In the genomic region with DNA sequence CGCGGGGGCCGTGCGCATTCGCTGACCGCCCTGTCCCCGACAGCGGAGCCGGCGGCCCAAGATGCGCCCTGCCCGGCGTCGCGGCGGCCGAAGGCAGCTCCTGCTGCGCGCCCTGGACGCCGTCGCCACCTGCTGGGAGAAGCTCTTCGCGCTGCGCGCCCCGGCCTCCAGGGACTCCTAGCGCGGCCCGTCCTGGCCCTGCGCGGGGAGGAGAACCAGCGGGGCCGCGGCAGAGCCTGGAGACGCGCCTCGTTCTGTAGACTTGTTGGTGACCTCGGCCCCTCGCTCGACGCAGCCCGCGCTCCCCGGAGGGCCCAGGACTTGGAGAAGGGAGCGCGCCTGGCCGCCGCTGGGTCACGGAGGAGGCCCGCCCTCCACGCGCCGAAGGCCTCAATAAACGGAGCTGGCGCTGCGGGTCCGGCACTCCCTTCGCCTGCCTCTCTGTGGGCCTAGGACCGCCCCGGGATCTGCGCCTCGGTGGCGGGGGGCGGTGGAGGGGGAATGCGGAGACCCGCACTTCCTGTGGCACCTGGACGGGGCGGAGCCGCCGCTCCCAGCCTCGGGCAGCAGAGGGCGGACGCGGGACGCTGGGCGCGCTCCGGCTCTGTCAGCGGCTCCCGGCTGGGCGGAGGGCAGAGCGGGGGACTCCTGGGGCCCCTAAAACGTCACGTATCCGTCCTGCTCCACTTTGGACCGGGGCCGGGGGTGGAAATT, we compare ENCODE assay signal across 8 cellular contexts. TPM values are rescaled to one million over a fixed set of nuclear protein-coding genes. Genes with fewer than 3 reads are reported as not detected.
DNase-seq lines count a peak whose midpoint lies in the region; ATAC-seq and TF ChIP-seq lines count a peak whose summit lies in the region.

No MANE protein-coding gene starts in this region.

- H3K4me1 Mint-ChIP-seq in activated CD4-positive, alpha-beta memory T cell treated with anti-CD3 and anti-CD28 coated beads, Interleukin-2, amount 10 ng/mL, durations not matched to agents 7 days and 5 days, result peaks cover 68% of the 10 kb centered on the region
- peaks cover 15% of the 10 kb centered on the region for H3K4me1 Mint-ChIP-seq in endodermal cell

- 2% methylated on average over 23 to 88 of the region's 88 CpGs for WGBS in endodermal cell (ENCODE audit: insufficient coverage in 1 of 2, insufficient read length in 1 of 2), 2 experiments

- DNase-seq in 8988T (peak; percentile 99), NCI-H510A treated with DMSO at 0.1 percent for 48 hours (lab: John Stamatoyannopoulos, UW) (peak; percentile 37), endodermal cell (peak; percentile 94)
- peak; percentile 84 for DNase-seq in activated CD4-positive, alpha-beta memory T cell treated with anti-CD3 and anti-CD28 coated beads, Interleukin-2, amount 10 ng/mL, durations not matched to agents 7 days and 5 days
- peak; percentile 14 to 72 for DNase-seq in stimulated activated CD8-positive, alpha-beta memory T cell treated with anti-CD3 and anti-CD28 coated beads, Interleukin-7, amount 100 ng/mL, for 4 hours (ENCODE audit: low read depth in 2 of 2)

- H3K9ac ChIP-seq in endodermal cell (ENCODE audit: extremely low read depth, low read length, poor library complexity, severe bottlenecking) (peak overlapping the region; percentile 25), muscle layer of colon (ENCODE audit: low read length) (no peak overlapping the region)

- H3K27me3 ChIP-seq in endodermal cell (ENCODE audit: control insufficient read depth, insufficient read depth, low read length, poor library complexity, severe bottlenecking) (peaks cover 44% of the 10 kb centered on the region), muscle layer of colon (ENCODE audit: control insufficient read depth in 1 of 2, insufficient read depth in 2 of 2, low read length in 2 of 2) (peaks cover 41 to 67% of the 10 kb centered on the region in 2 donors)

- CTCF ChIA-PET in activated CD4-positive, alpha-beta memory T cell treated with anti-CD3 and anti-CD28 coated beads, Interleukin-2, amount 10 ng/mL, durations not matched to agents 7 days and 5 days (lab: Charles Lee), result interaction anchor here (0.6 to 6.8 kb wide), 32 partner anchors 8 to 518 kb away, joined by 3 to 117 read pairs (median 6); a partner anchor contains a TSS

- H3K4me3 Mint-ChIP-seq in activated CD4-positive, alpha-beta memory T cell treated with anti-CD3 and anti-CD28 coated beads, Interleukin-2, amount 10 ng/mL, durations not matched to agents 7 days and 5 days, result peak overlapping the region; percentile 68
- H3K4me3 Mint-ChIP-seq in endodermal cell, result peak overlapping the region; percentile 52

- no peak for TF ChIP-seq POLR2A in GM18505 (IDR thresholded peaks at IDR 0.05; ENCODE audit: borderline replicate concordance, extremely low read depth, insufficient read depth, insufficient read length)

- H3K9me3 ChIP-seq in endodermal cell (ENCODE audit: control insufficient read depth, low read length) (no peaks in the 10 kb centered on the region), muscle layer of colon (ENCODE audit: low read length) (no peaks in the 10 kb centered on the region)

- ATAC-seq in GM18505 (IDR thresholded peaks at IDR 0.05; ENCODE audit: unreplicated experiment) (peak; percentile 51), HG03108 (IDR thresholded peaks at IDR 0.05; ENCODE audit: unreplicated experiment) (peak; percentile 54)

- H3K4me1 ChIP-seq in endodermal cell (ENCODE audit: control insufficient read depth, insufficient read depth, low read length) (peaks cover 19% of the 10 kb centered on the region), muscle layer of colon (ENCODE audit: insufficient read depth, low read length) (peaks cover 5% of the 10 kb centered on the region)

- H3K27me3 Mint-ChIP-seq in activated CD4-positive, alpha-beta memory T cell treated with anti-CD3 and anti-CD28 coated beads, Interleukin-2, amount 10 ng/mL, durations not matched to agents 7 days and 5 days, result peaks cover 5% of the 10 kb centered on the region
- H3K27me3 Mint-ChIP-seq in endodermal cell (ENCODE audit: insufficient read depth), result peaks cover 28% of the 10 kb centered on the region

- H3K27ac ChIP-seq in endodermal cell (ENCODE audit: low read depth, low read length), result no peak overlapping the region
- no peak overlapping the region for H3K27ac ChIP-seq in muscle layer of colon (ENCODE audit: low read depth, low read length)

- H3K9me3 Mint-ChIP-seq in activated CD4-positive, alpha-beta memory T cell treated with anti-CD3 and anti-CD28 coated beads, Interleukin-2, amount 10 ng/mL, durations not matched to agents 7 days and 5 days, result no peaks in the 10 kb centered on the region
- H3K9me3 Mint-ChIP-seq in endodermal cell, result no peaks in the 10 kb centered on the region

- TF ChIP-seq CTCF in endodermal cell (conservative IDR thresholded peaks at IDR 0.05), result peak; percentile 82

- H3K4me3 ChIP-seq in endodermal cell (ENCODE audit: low read length) (peak overlapping the region; percentile 60), muscle layer of colon (ENCODE audit: low read depth in 1 of 2, low read length in 2 of 2) (peak overlapping the region; percentile 12 to 27)

- H3K36me3 ChIP-seq in endodermal cell (ENCODE audit: control insufficient read depth, insufficient read depth, low read length), result no peaks in the 10 kb centered on the region
- peaks cover 15% of the 10 kb centered on the region for H3K36me3 ChIP-seq in muscle layer of colon (ENCODE audit: insufficient read depth, low read length)

- POLR2A ChIA-PET in activated CD4-positive, alpha-beta memory T cell treated with anti-CD3 and anti-CD28 coated beads, Interleukin-2, amount 10 ng/mL, durations not matched to agents 7 days and 5 days (lab: Charles Lee), result interaction anchor here (1.0 to 7.2 kb wide), 20 partner anchors 12 to 518 kb away, joined by 3 to 83 read pairs (median 5); a partner anchor contains a TSS

- peak overlapping the region; percentile 35 for H3K27ac Mint-ChIP-seq in activated CD4-positive, alpha-beta memory T cell treated with anti-CD3 and anti-CD28 coated beads, Interleukin-2, amount 10 ng/mL, durations not matched to agents 7 days and 5 days
- H3K27ac Mint-ChIP-seq in endodermal cell, result no peak overlapping the region

- peaks cover 10% of the 10 kb centered on the region for H3K36me3 Mint-ChIP-seq in activated CD4-positive, alpha-beta memory T cell treated with anti-CD3 and anti-CD28 coated beads, Interleukin-2, amount 10 ng/mL, durations not matched to agents 7 days and 5 days (ENCODE audit: low read depth)
- H3K36me3 Mint-ChIP-seq in endodermal cell (ENCODE audit: low read depth), result peaks cover 9% of the 10 kb centered on the region

RNA-seq across cellular contexts. Expression of a gene that starts 2.8 kb away (rescaled TPM):
- total RNA-seq in activated CD4-positive, alpha-beta memory T cell treated with anti-CD3 and anti-CD28 coated beads, Interleukin-2, amount 10 ng/mL, durations not matched to agents 7 days and 5 days, result 1 to 10 TPM; 6.9 to 7.2 TPM
- 1 to 10 TPM; 4.0 to 4.1 TPM for total RNA-seq in endodermal cell
- 0.78 TPM for polyA plus RNA-seq in endodermal cell (2013, experiment 1 of 2)
- polyA plus RNA-seq in endodermal cell (2013, experiment 2 of 2), result 0.75 TPM

RNA-seq across cellular contexts. Expression of a gene that starts 10.7 kb away (rescaled TPM):
- under 1 TPM; 0.25 TPM for total RNA-seq in activated CD4-positive, alpha-beta memory T cell treated with anti-CD3 and anti-CD28 coated beads, Interleukin-2, amount 10 ng/mL, durations not matched to agents 7 days and 5 days
- total RNA-seq in endodermal cell, result 1 to 10 TPM; 2.3 to 2.8 TPM
- 0.57 TPM for polyA plus RNA-seq in endodermal cell (2013, experiment 1 of 2)
- polyA plus RNA-seq in endodermal cell (2013, experiment 2 of 2), result 0.95 TPM

RNA-seq across cellular contexts. Expression of a gene that starts 24.3 kb away (rescaled TPM):
- 10 to 100 TPM; 66.3 to 74.1 TPM for total RNA-seq in activated CD4-positive, alpha-beta memory T cell treated with anti-CD3 and anti-CD28 coated beads, Interleukin-2, amount 10 ng/mL, durations not matched to agents 7 days and 5 days
- 100 to 1,000 TPM in 1 of 2 donors, 10 to 100 TPM in 1; 64.3 to 110 TPM for total RNA-seq in endodermal cell
- 82.9 TPM for polyA plus RNA-seq in endodermal cell (2013, experiment 1 of 2)
- polyA plus RNA-seq in endodermal cell (2013, experiment 2 of 2), result 77.1 TPM

RNA-seq across cellular contexts. Expression of a gene that starts 40.6 kb away (rescaled TPM):
- 100 to 1,000 TPM; 119 to 122 TPM for total RNA-seq in activated CD4-positive, alpha-beta memory T cell treated with anti-CD3 and anti-CD28 coated beads, Interleukin-2, amount 10 ng/mL, durations not matched to agents 7 days and 5 days
- total RNA-seq in endodermal cell, result 10 to 100 TPM; 14.6 to 15.8 TPM
- 10.7 TPM for polyA plus RNA-seq in endodermal cell (2013, experiment 1 of 2)
- polyA plus RNA-seq in endodermal cell (2013, experiment 2 of 2), result 10.8 TPM

RNA-seq across cellular contexts. Expression of a gene that starts 41.1 kb away (rescaled TPM):
- 1 to 10 TPM; 1.2 to 1.6 TPM for total RNA-seq in activated CD4-positive, alpha-beta memory T cell treated with anti-CD3 and anti-CD28 coated beads, Interleukin-2, amount 10 ng/mL, durations not matched to agents 7 days and 5 days
- 1 to 10 TPM; 4.1 to 5.5 TPM for total RNA-seq in endodermal cell
- polyA plus RNA-seq in endodermal cell (2013, experiment 1 of 2), result 3.0 TPM
- 2.8 TPM for polyA plus RNA-seq in endodermal cell (2013, experiment 2 of 2)

Comparison
In these comparisons a context has a peak if more than half of its experiments do, and no peak if none do; other contexts are left out.
1. DNase-seq: peak in every context shown above with its lines; median percentile 99 in 8988T; 94 in endodermal cell; 84 in activated CD4-positive, alpha-beta memory T cell treated with anti-CD3 and anti-CD28 coated beads, Interleukin-2, amount 10 ng/mL, durations not matched to agents 7 days and 5 days; 43 in stimulated activated CD8-positive, alpha-beta memory T cell treated with anti-CD3 and anti-CD28 coated beads, Interleukin-7, amount 100 ng/mL, for 4 hours; 37 in NCI-H510A treated with DMSO at 0.1 percent for 48 hours.